In genomic region chr2:242088044-242088443, GRCh38 we compare ENCODE assay signal across 8 cellular contexts.
DNase-seq lines count a peak whose midpoint lies in the region; ATAC-seq, FAIRE-seq and TF ChIP-seq lines count a peak whose summit lies in the region.
"Not testable (repeated sequence)": the region's sequence is repeated elsewhere in the genome, so short reads cannot be mapped to it uniquely, and the experiment has no call there.

No MANE protein-coding gene starts in this region.

- BruUV-seq in GM12878 (replicated peaks; lab: Mats Ljungman, UMichigan) = not testable (repeated sequence)

- SMC1A ChIA-PET in GM12878 (lab: Charles Lee; ENCODE audit: uncharacterized antibody, unreplicated experiment) = not testable (repeated sequence)

- not testable (repeated sequence) for FAIRE-seq in GM12878 (lab: Jason Lieb, UNC)

- TF ChIP-seq CTCF in GM23338 (conservative IDR thresholded peaks at IDR 0.05; ENCODE audit: low read depth in 2 of 2); GM12878 (IDR thresholded peaks at IDR 0.05 in 2 of 3, conservative IDR thresholded peaks at IDR 0.05 in 1 of 3; ENCODE audit: control insufficient read depth in 2 of 3, extremely low read depth in 1 of 3, insufficient read depth in 1 of 3, low read depth in 3 of 3, low read length in 3 of 3); type B pancreatic cell (conservative IDR thresholded peaks at IDR 0.05): not testable (repeated sequence)

- H3K36me3 ChIP-seq in GM23338 (ENCODE audit: insufficient read depth); GM12878 (ENCODE audit: control insufficient read depth in 2 of 2, insufficient read depth in 2 of 2, low read length in 1 of 2); neuron (ENCODE audit: insufficient read depth, low read length): not testable (repeated sequence)

- H3K27me3 Mint-ChIP-seq in GM23338 (ENCODE audit: insufficient read depth, low read depth, poor library complexity) = peaks cover 20% of the 10 kb centered on the region
- peaks cover 37% of the 10 kb centered on the region for H3K27me3 Mint-ChIP-seq in type B pancreatic cell

- not testable (repeated sequence) for TF ChIP-seq EP300 in GM12878 (IDR thresholded peaks at IDR 0.05; ENCODE audit: borderline replicate concordance in 1 of 2, control insufficient read depth in 1 of 2, low read depth in 2 of 2, low read length in 2 of 2)

- H3K4me3 ChIP-seq in GM23338 (peak overlapping the region; percentile 63), GM12878 (peak overlapping the region; percentile 63; the same call in 1 of the 2 replicates), neuron (ENCODE audit: low read length) (peak overlapping the region; percentile 93)

- intact Hi-C loops in GM12878 (cut with micrococcal nuclease; ENCODE audit: unreplicated experiment) = loop anchor here (5.0 kb wide), 1 partner anchor 121 kb away; no protein-coding TSS in a partner anchor
- intact Hi-C loops in left cardiac atrium (cut with DNase I) = not testable (repeated sequence)

- in situ Hi-C loops in GM12878 (cut with MboI) = not testable (repeated sequence)

- not testable (repeated sequence) for H3K4me1 ChIP-seq in GM23338 (ENCODE audit: insufficient read depth); GM12878 (ENCODE audit: control insufficient read depth, insufficient read depth, low read length); neuron (ENCODE audit: insufficient read depth, low read length)

- not testable (repeated sequence) for H2AFZ ChIP-seq in GM23338
- H2AFZ ChIP-seq in GM12878 (ENCODE audit: control insufficient read depth, low read depth, low read length) (peak overlapping the region; percentile 34), neuron (ENCODE audit: low read depth, low read length) (peak overlapping the region; percentile 81)

- H3K4me1 Mint-ChIP-seq in GM23338; type B pancreatic cell (ENCODE audit: unreplicated experiment): not testable (repeated sequence)

- RAD21 ChIA-PET in GM12878 (lab: Charles Lee; ENCODE audit: unreplicated experiment) = not testable (repeated sequence)

- not testable (repeated sequence) for TF ChIP-seq POLR2A in GM12878 (IDR thresholded peaks at IDR 0.05; ENCODE audit: low read depth, low read length)

- CTCF ChIA-PET in GM12878 (lab: Yijun Ruan, JAX) = not testable (repeated sequence)

- POLR2A ChIA-PET in GM12878 (lab: Charles Lee) = not testable (repeated sequence)

- not testable (repeated sequence) for H3K79me2 ChIP-seq in GM23338 (replicated peaks; ENCODE audit: insufficient read depth); GM12878 (ENCODE audit: control insufficient read depth, insufficient read depth, low read length)

- peak; percentile 12 for DNase-seq in GM23338 (ENCODE audit: low spot score)
- DNase-seq in SW480 (ENCODE audit: low spot score) = peak; percentile 14
- DNase-seq in GM12878 (ENCODE audit: low read depth, low spot score); left cardiac atrium; type B pancreatic cell (ENCODE audit: extremely low spot score, unreplicated experiment): not testable (repeated sequence)

- not testable (repeated sequence) for H3K27ac ChIP-seq in GM23338 (ENCODE audit: low read depth); GM12878 (ENCODE audit: control insufficient read depth, insufficient read depth)

- H3K27ac Mint-ChIP-seq in GM23338 = not testable (repeated sequence)
- peak overlapping the region; percentile 79 for H3K27ac Mint-ChIP-seq in type B pancreatic cell

- not testable (repeated sequence) for H3K36me3 Mint-ChIP-seq in GM23338 (ENCODE audit: low read depth); type B pancreatic cell

- peaks cover 32% of the 10 kb centered on the region for H3K27me3 ChIP-seq in GM23338 (ENCODE audit: insufficient read depth)
- H3K27me3 ChIP-seq in GM12878 (replicated peaks in 1 of 2; ENCODE audit: control insufficient read depth in 2 of 2, insufficient read depth in 2 of 2, low read length in 1 of 2); neuron (ENCODE audit: insufficient read depth, low read length): not testable (repeated sequence)

- not testable (repeated sequence) for H3F3A ChIP-seq in GM23338 (replicated peaks; ENCODE audit: low read depth)

- peak overlapping the region; percentile 82 for H3K4me3 Mint-ChIP-seq in GM23338
- H3K4me3 Mint-ChIP-seq in type B pancreatic cell = peak overlapping the region; percentile 88

- not testable (repeated sequence) for H3K9me2 ChIP-seq in GM23338 (ENCODE audit: insufficient read depth)

- H3K4me2 ChIP-seq in GM23338 (peak overlapping the region; percentile 78), GM12878 (ENCODE audit: control insufficient read depth, insufficient read depth) (peak overlapping the region; percentile 60)

- ATAC-seq in GM18498 (IDR thresholded peaks at IDR 0.05; ENCODE audit: unreplicated experiment) (peak; percentile 31), GM23338 (peak; percentile 29), HG03520 (IDR thresholded peaks at IDR 0.05; ENCODE audit: unreplicated experiment) (peak; percentile 31), GM12878 (peak; percentile 19), left cardiac atrium (peak; percentile 55)

- not testable (repeated sequence) for TF ChIP-seq RAD21 in GM12878 (IDR thresholded peaks at IDR 0.05; ENCODE audit: insufficient read depth, low read depth, low read length)

- WGBS in GM12878 (ENCODE audit: insufficient coverage, insufficient replicate concordance, low lambda C conversion rate, missing lambda C conversion rate) = under 1% methylated on average over 27 of the region's 37 CpGs

- H3K9me3 ChIP-seq in GM12878 (replicated peaks; ENCODE audit: control insufficient read depth, insufficient read depth, low read length); neuron (ENCODE audit: low read length): not testable (repeated sequence)

- H3K9ac ChIP-seq in GM12878 (ENCODE audit: control insufficient read depth, insufficient read depth, low read length) = peak overlapping the region; percentile 22; the same call in 1 of the 2 replicates

- H3K9me3 Mint-ChIP-seq in GM23338, type B pancreatic cell: not testable (repeated sequence)

- H4K20me1 ChIP-seq in GM23338 (replicated peaks; ENCODE audit: insufficient read depth); GM12878 (ENCODE audit: control insufficient read depth, insufficient read depth): not testable (repeated sequence)
